ENCODE assay signal across 19 cellular contexts in the genomic region with DNA sequence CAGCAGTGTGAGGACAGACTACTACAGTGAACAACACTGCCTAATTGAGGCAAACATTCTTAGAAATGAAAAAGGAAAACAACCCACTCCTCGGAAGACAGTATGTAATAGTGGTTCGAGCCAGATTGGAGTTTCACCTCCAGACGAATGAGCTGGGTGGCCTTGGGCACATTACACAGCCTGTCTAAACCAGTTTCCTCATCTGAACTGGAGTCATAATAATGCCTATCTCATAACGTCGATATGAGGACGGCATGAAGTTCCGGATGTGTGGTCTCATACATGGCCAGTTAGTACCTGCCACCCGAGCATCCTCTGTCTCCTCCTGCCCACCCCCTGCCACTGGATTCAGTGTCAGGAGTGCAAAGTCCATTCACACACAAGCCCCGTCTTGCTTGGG. TPM values are rescaled to one million over a fixed set of nuclear protein-coding genes. Genes with fewer than 3 reads are reported as not detected.
"Had no signal": no experiment of that assay in that cellular context is flagged by ENCODE, and none has a peak within 500 bp of the region (broad histone marks: within the 10 kb centered on the region; RNA-seq: fewer than 3 reads in every experiment).

No MANE protein-coding gene starts in this region.

- H3K27me3 ChIP-seq: left lung, right atrium auricular region, tibial nerve, vagina had no signal

- H3K9me3 Mint-ChIP-seq: activated T-cell treated with anti-CD3 and anti-CD28 coated beads, Interleukin-2, amount 50 U/mL, for 72 hours; stimulated activated naive CD8-positive, alpha-beta T cell treated with anti-CD3 and anti-CD28 coated beads, Interleukin-15, amount 100 ng/mL, for 72 hours; WTC11 had no signal

- H3K36me3 Mint-ChIP-seq: brain, WTC11 had no signal

- H3K27ac Mint-ChIP-seq: activated T-cell treated with anti-CD3 and anti-CD28 coated beads, Interleukin-2, amount 50 U/mL, for 72 hours; stimulated activated naive CD8-positive, alpha-beta T cell treated with anti-CD3 and anti-CD28 coated beads, Interleukin-15, amount 100 ng/mL, for 72 hours; WTC11 had no signal

- H3K4me1 ChIP-seq: psoas muscle had no signal

- H3K4me3 Mint-ChIP-seq: activated T-cell treated with anti-CD3 and anti-CD28 coated beads, Interleukin-2, amount 50 U/mL, for 72 hours; brain; neural crest cell; stimulated activated naive CD8-positive, alpha-beta T cell treated with anti-CD3 and anti-CD28 coated beads, Interleukin-15, amount 100 ng/mL, for 72 hours; WTC11 had no signal

- H3K9me3 ChIP-seq: left lung, psoas muscle, tibial nerve, vagina had no signal

- H3K4me3 ChIP-seq: left lung, lung, psoas muscle, right atrium auricular region, tibial nerve, vagina had no signal

- H3K27ac ChIP-seq: left lung, psoas muscle, right atrium auricular region, tibial nerve, vagina had no signal

- H3K36me3 ChIP-seq: left lung, right atrium auricular region, tibial nerve, vagina had no signal

- DNase-seq: left lung, naive B cell had no signal

RNA-seq across cellular contexts. Expression of a gene that starts 15.8 kb away (rescaled TPM):
- total RNA-seq: activated CD8-positive, alpha-beta memory T cell treated with anti-CD3 and anti-CD28 coated beads for 36 hours; activated T-cell treated with anti-CD3 and anti-CD28 coated beads, Interleukin-2, amount 50 U/mL, for 72 hours; aorta; cardiac septum; esophagus mucosa; mesenteric fat pad; osteoblast; psoas muscle; vagina had no signal
- polyA plus RNA-seq: adipose tissue, aorta had no signal
